In the genomic region with DNA sequence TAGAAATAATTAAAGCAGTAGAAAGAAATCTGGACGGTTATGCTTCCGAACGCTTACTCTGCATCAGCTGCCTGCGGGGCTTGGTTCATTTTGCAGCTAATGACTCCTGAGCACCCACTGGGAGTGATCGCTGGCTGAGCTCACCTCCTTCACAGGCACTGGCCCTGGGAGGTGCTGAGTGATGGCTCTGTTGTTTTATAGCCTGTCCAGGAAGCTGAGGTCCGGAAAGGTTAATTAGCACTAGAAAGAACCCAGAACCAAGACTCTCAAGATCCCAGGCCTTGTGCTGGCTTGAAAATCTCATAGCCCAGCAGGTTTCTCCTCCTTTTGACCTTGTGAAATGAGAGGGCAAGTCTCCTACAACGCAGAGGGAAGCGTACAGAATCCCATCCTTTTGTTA, we compare ENCODE assay signal across 24 cellular contexts.
"Had no signal": no experiment of that assay in that cellular context is flagged by ENCODE, and none has a peak within 500 bp of the region (broad histone marks: within the 10 kb centered on the region; RNA-seq: fewer than 3 reads in every experiment).

No MANE protein-coding gene starts in this region.

- H3K27ac ChIP-seq: HL-60, KMS-11, RWPE1 had no signal

- ATAC-seq: K562, Panc1, PC-3 had no signal

- H3K4me1 Mint-ChIP-seq: IgD-negative memory B cell had no signal

- H3K27ac Mint-ChIP-seq: IgD-negative memory B cell had no signal

- DNase-seq: Kasumi-1, MM.1S, NCI-H1105, NCI-H1417, NCI-H1436 treated with DMSO at 0.1 percent for 48 hours, NCI-H1694, NCI-H187 treated with DMSO at 0.1 percent for 48 hours, NCI-H2029 treated with DMSO at 0.1 percent for 48 hours, NCI-H2107, NCI-H2227 treated with DMSO at 0.1 percent for 48 hours, NCI-H524, NCI-H69, NCI-H774, PC-3, SHP77, SK-N-SH, SW 1271, T-helper 1 cell had no signal

- H3K4me2 ChIP-seq: KMS-11, SK-N-SH had no signal

- H3K9ac ChIP-seq: KMS-11, SK-N-SH had no signal

- H3K4me3 Mint-ChIP-seq: IgD-negative memory B cell had no signal

- H3K4me3 ChIP-seq: K562 had no signal

- H3K9me2 ChIP-seq: SK-N-SH had no signal

- H3K9me3 ChIP-seq: SK-N-SH had no signal

- H3K36me3 Mint-ChIP-seq: IgD-negative memory B cell had no signal
